ENCODE assay signal across 30 cellular contexts in the genomic region with DNA sequence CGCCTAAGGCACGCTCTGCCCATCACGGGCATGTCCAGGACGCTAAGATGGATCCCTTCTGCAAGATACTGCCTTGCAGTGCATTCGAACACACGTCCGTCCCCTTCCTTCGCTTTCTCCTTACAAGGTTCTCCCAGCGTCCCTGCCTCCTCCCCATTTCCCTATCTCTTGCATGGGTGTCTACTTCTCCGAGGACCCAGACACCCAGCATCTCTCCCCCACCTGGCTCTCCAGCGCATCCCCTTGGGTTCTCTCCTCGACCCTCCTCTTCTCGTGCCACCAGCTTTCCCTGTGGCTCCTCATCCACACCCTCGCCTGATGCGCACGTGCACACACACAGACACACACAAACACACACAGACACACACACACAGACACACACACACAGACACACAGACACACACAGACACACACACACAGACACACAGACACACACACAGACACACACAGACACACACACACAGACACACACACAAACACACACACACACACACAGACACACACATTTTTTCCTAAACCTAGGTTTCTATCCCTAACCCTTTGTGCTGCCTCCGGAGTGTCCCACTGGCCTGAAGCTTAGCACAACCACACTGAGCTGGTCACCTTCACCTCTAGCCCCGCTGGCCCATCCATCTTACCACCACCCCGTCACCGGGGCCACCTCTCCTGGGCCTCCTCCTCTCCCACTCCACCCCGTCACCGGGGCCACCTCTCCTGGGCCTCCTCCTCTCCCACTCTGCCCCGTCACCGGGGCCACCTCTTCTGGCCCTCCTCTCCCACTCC. TPM values are rescaled to one million over a fixed set of nuclear protein-coding genes. Genes with fewer than 3 reads are reported as not detected.
"Had no signal": no experiment of that assay in that cellular context is flagged by ENCODE, and none has a peak within 500 bp of the region (broad histone marks: within the 10 kb centered on the region; RNA-seq: fewer than 3 reads in every experiment).

No MANE protein-coding gene starts in this region.

- H3K27ac ChIP-seq: heart right ventricle, lower lobe of right lung, sigmoid colon, upper lobe of right lung had no signal

- ATAC-seq: heart right ventricle, left colon, lower lobe of right lung, mucosa of descending colon, upper lobe of right lung had no signal

- H3K36me3 Mint-ChIP-seq: activated naive CD4-positive, alpha-beta T cell treated with anti-CD3 and anti-CD28 coated beads, Interleukin-2, amount 50 U/mL, for 24 hours; brain had no signal

- H3K4me1 ChIP-seq: lower lobe of right lung, sigmoid colon, upper lobe of right lung had no signal

- H3K4me2 ChIP-seq: smooth muscle cell had no signal

- H3K27me3 Mint-ChIP-seq: activated naive CD4-positive, alpha-beta T cell treated with anti-CD3 and anti-CD28 coated beads, Interleukin-2, amount 50 U/mL, for 24 hours had no signal

- H3K4me3 Mint-ChIP-seq: activated naive CD4-positive, alpha-beta T cell treated with anti-CD3 and anti-CD28 coated beads, Interleukin-2, amount 50 U/mL, for 24 hours; activated T-helper 1 cell treated with anti-CD3 and anti-CD28 coated beads, Interleukin-12 subunit alpha, Interleukin-12 subunit beta, Interleukin-2, Interleukin-4 antibody, amounts not matched to agents 30 ng/mL and 10 ng/mL and 1 ng/mL, durations not matched to agents 14 hours and 24 hours and 36 hours; dendritic cell treated with granulocyte-macrophage colony-stimulating factor and Interleukin-4, amounts not matched to agents 40 ng/mL and 50 ng/mL, for 4 days had no signal

- H3K27me3 ChIP-seq: upper lobe of right lung had no signal

- H3K4me3 ChIP-seq: heart right ventricle, lower lobe of right lung, mucosa of descending colon, sigmoid colon, smooth muscle cell, upper lobe of right lung had no signal

- FAIRE-seq: endometrium, keratinocyte had no signal

- H3K9me3 Mint-ChIP-seq: activated naive CD4-positive, alpha-beta T cell treated with anti-CD3 and anti-CD28 coated beads, Interleukin-2, amount 50 U/mL, for 24 hours had no signal

- H3K4me1 Mint-ChIP-seq: activated naive CD4-positive, alpha-beta T cell treated with anti-CD3 and anti-CD28 coated beads, Interleukin-2, amount 50 U/mL, for 24 hours; brain had no signal

- DNase-seq: activated CD4-positive, alpha-beta T cell treated with anti-CD3 and anti-CD28 coated beads for 1 hour; activated gamma-delta T cell; aorta; effector CD4-positive, alpha-beta T cell; heart right ventricle; left colon; lower lobe of right lung; mesendoderm; mucosa of descending colon; sigmoid colon; stimulated activated CD4-positive, alpha-beta T cell treated with anti-CD3 and anti-CD28 coated beads, Interleukin-15, amount 100 ng/mL, for 24 hours; stimulated activated naive CD4-positive, alpha-beta T cell; upper lobe of right lung had no signal

- H3K27ac Mint-ChIP-seq: activated naive CD4-positive, alpha-beta T cell treated with anti-CD3 and anti-CD28 coated beads, Interleukin-2, amount 50 U/mL, for 24 hours; activated T-helper 1 cell treated with anti-CD3 and anti-CD28 coated beads, Interleukin-12 subunit alpha, Interleukin-12 subunit beta, Interleukin-2, Interleukin-4 antibody, amounts not matched to agents 30 ng/mL and 10 ng/mL and 1 ng/mL, durations not matched to agents 14 hours and 24 hours and 36 hours; dendritic cell treated with granulocyte-macrophage colony-stimulating factor and Interleukin-4, amounts not matched to agents 40 ng/mL and 50 ng/mL, for 4 days had no signal

- H3K9me3 ChIP-seq: heart right ventricle, lower lobe of right lung, mucosa of descending colon, sigmoid colon, upper lobe of right lung had no signal

- H3K36me3 ChIP-seq: heart right ventricle, lower lobe of right lung, sigmoid colon, upper lobe of right lung had no signal

RNA-seq across cellular contexts. Expression of gene ANKRD60, which starts 31.9 kb away (rescaled TPM):
- total RNA-seq: activated T-helper 1 cell treated with anti-CD3 and anti-CD28 coated beads, Interleukin-12 subunit alpha, Interleukin-12 subunit beta, Interleukin-2, Interleukin-4 antibody, amounts not matched to agents 30 ng/mL and 10 ng/mL and 1 ng/mL, durations not matched to agents 14 hours and 24 hours and 36 hours; aorta; cardiac septum; epithelial cell of proximal tubule; fibroblast of villous mesenchyme; heart right ventricle; left colon; lower lobe of right lung; mucosa of descending colon; omental fat pad; posterior vena cava; renal cortical epithelial cell; smooth muscle cell; subcutaneous adipose tissue; upper lobe of right lung had no signal
- polyA plus RNA-seq: adipose tissue, aorta, heart right ventricle, keratinocyte, neural cell, sigmoid colon, smooth muscle cell, thymus had no signal
